12 cellular contexts compared by ENCODE assay signal in the genomic region with DNA sequence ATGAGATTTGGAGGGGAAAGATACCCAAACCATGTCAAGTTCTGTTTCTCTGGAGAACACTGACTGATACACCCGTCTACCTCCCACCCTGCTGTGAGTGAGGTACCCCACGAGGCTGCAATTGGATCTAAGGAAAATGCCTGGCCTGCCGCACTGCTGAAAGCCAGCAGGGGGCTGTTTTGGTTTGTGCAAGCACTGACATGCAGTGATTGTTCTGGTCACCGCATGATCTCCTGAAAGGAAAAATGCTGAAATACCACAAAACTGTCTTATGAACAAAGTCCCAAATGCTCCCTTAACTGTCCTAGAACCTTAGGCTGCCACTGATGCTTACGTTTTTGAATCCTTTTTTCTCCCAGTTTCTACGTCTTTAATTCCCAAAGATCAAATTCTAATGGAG.
DNase-seq lines count a peak whose midpoint lies in the region; ATAC-seq and TF ChIP-seq lines count a peak whose summit lies in the region.
"Had no signal": no experiment of that assay in that cellular context is flagged by ENCODE, and none has a peak within 500 bp of the region (broad histone marks: within the 10 kb centered on the region; RNA-seq: fewer than 3 reads in every experiment).

No MANE protein-coding gene starts in this region.

- H3K27me3 ChIP-seq in thoracic aorta (replicated peaks; ENCODE audit: insufficient read depth), result no peaks in the 10 kb centered on the region
- H3K27me3 ChIP-seq: BLaER1 treated with 17β-estradiol and CSF1 and Interleukin-3, amounts not matched to agents 10 nM and 100 nM had no signal

- no peak overlapping the region for H3K27ac ChIP-seq in thoracic aorta

- TF ChIP-seq CTCF in thoracic aorta (IDR thresholded peaks at IDR 0.05), result peak; percentile 45

- H3K4me3 ChIP-seq in thoracic aorta, result no peak overlapping the region

- no peaks in the 10 kb centered on the region for H3K36me3 ChIP-seq in thoracic aorta

- no peaks in the 10 kb centered on the region for H3K9me3 ChIP-seq in thoracic aorta

- ATAC-seq in thoracic aorta (ENCODE audit: insufficient number of reproducible peaks, low FRiP score, low read depth) (no peak), HG03175 (IDR thresholded peaks at IDR 0.05; ENCODE audit: unreplicated experiment) (no peak)

- H3K4me1 ChIP-seq in thoracic aorta (ENCODE audit: control insufficient read depth in 1 of 2, low read depth in 2 of 2), result peaks cover 9 to 14% of the 10 kb centered on the region in 2 donors

- DNase-seq in NCI-H748 (lab: John Stamatoyannopoulos, UW; ENCODE audit: unreplicated experiment), result peak; percentile 42
- DNase-seq in NCI-H748 treated with DMSO at 0.1 percent for 48 hours (lab: John Stamatoyannopoulos, UW), result no peak
- DNase-seq in amniotic epithelial cell (ENCODE audit: low read depth), result peak; percentile 72
- DNase-seq in iPS-NIHi11 (ENCODE audit: low spot score), result peak; percentile 29
- DNase-seq in thoracic aorta (ENCODE audit: low spot score), result no peak
- DNase-seq in mesenteric fat pad (ENCODE audit: low spot score), result no peak
- DNase-seq in NCI-H2227 treated with DMSO at 0.1 percent for 48 hours (lab: John Stamatoyannopoulos, UW), result no peak
- DNase-seq: activated CD4-positive, alpha-beta T cell treated with anti-CD3 and anti-CD28 coated beads, Interleukin-2, amount 10 ng/mL, durations not matched to agents 24 days and 14 days; midbrain; NCI-H774 had no signal

Comparison
In these comparisons a context has a peak if more than half of its experiments do, and no peak if none do; other contexts are left out.
1. DNase-seq: peak in NCI-H748 (single experiment), amniotic epithelial cell (single experiment) and iPS-NIHi11 (single experiment); none in NCI-H748 treated with DMSO at 0.1 percent for 48 hours (single experiment), thoracic aorta (single experiment), mesenteric fat pad (single experiment) and NCI-H2227 treated with DMSO at 0.1 percent for 48 hours (single experiment).